27 cellular contexts compared by ENCODE assay signal in genomic region chr21:34054259-34054658, GRCh38. TPM values are rescaled to one million over a fixed set of nuclear protein-coding genes. Genes with fewer than 3 reads are reported as not detected.
DNase-seq lines count a peak whose midpoint lies in the region; ATAC-seq and TF ChIP-seq lines count a peak whose summit lies in the region.
"Had no signal": no experiment of that assay in that cellular context is flagged by ENCODE, and none has a peak within 500 bp of the region (broad histone marks: within the 10 kb centered on the region; RNA-seq: fewer than 3 reads in every experiment).

No MANE protein-coding gene starts in this region.

- TF ChIP-seq CTCF in mucosa of descending colon (IDR thresholded peaks at IDR 0.05) = no peak

- H3K36me3 ChIP-seq in mucosa of descending colon (ENCODE audit: low read depth) = peaks cover 2% of the 10 kb centered on the region
- H3K36me3 ChIP-seq: neutrophil, uterus had no signal

- H3K4me3 ChIP-seq in mucosa of descending colon = no peak overlapping the region
- H3K4me3 ChIP-seq: K562, SK-N-MC, testis, uterus had no signal

- intact Hi-C loops in mucosa of descending colon (cut with DNase I, micrococcal nuclease) = no loop called here

- DNase-seq in COLO668 (lab: John Stamatoyannopoulos, UW; ENCODE audit: unreplicated experiment) (peak; percentile 61), NCI-H1417 (lab: John Stamatoyannopoulos, UW) (peak in 2 of 3 experiments; percentile 55 to 88), NCI-H69 (lab: John Stamatoyannopoulos, UW) (peak; percentile 88), mucosa of descending colon (peak in 1 of 3 donors; percentile 25), globus pallidus (ENCODE audit: low spot score) (no peak), NCI-H187 treated with DMSO at 0.1 percent for 48 hours (lab: John Stamatoyannopoulos, UW) (no peak)
- DNase-seq: activated CD4-positive, CD25-positive, alpha-beta regulatory T cell treated with anti-CD3 and anti-CD28 coated beads, Interleukin-2, amount 50 U/mL, for 72 hours; activated CD8-positive, alpha-beta T cell treated with anti-CD3 and anti-CD28 coated beads, Interleukin-2, amount 10 ng/mL, durations not matched to agents 7 days and 5 days; AML-193; anterior cingulate cortex; CD4-positive, alpha-beta T cell; DMS79; foreskin keratinocyte; GDM1; H9; mammary epithelial cell; NCI-H1105; OCI-M1; stimulated activated naive CD8-positive, alpha-beta T cell treated with anti-CD3 and anti-CD28 coated beads, Interleukin-15, Interleukin-2, amounts not matched to agents 100 U/mL and 50 U/mL, for 24 hours; testis; uterus had no signal

- H3K4me1 ChIP-seq in mucosa of descending colon (ENCODE audit: low read depth) = peaks cover 10% of the 10 kb centered on the region
- H3K4me1 ChIP-seq: foreskin keratinocyte, testis, uterus had no signal

- H3K9me3 ChIP-seq in mucosa of descending colon = no peaks in the 10 kb centered on the region
- H3K9me3 ChIP-seq: neutrophil, testis, uterus had no signal

- ATAC-seq in mucosa of descending colon = peak; percentile 85
- ATAC-seq in HG02973 (IDR thresholded peaks at IDR 0.05; ENCODE audit: unreplicated experiment) = no peak
- no peak for ATAC-seq in HG03095 (IDR thresholded peaks at IDR 0.05; ENCODE audit: unreplicated experiment)
- ATAC-seq: activated CD8-positive, alpha-beta T cell treated with anti-CD3 and anti-CD28 coated beads, Interleukin-2, amount 10 ng/mL, durations not matched to agents 7 days and 5 days; esophagus mucosa; foreskin keratinocyte; K562; stimulated activated naive CD8-positive, alpha-beta T cell treated with anti-CD3 and anti-CD28 coated beads, Interleukin-15, Interleukin-2, amounts not matched to agents 100 U/mL and 50 U/mL, for 24 hours had no signal

RNA-seq across cellular contexts. Expression of gene MRPS6, which starts 19.1 kb away (rescaled TPM):
- total RNA-seq in mucosa of descending colon = 100 to 1,000 TPM in 1 of 3 donors, 10 to 100 TPM in 2; 38.7 to 102 (median 42.6) TPM

RNA-seq across cellular contexts. Expression of gene SLC5A3, which starts 19.1 kb away (rescaled TPM):
- total RNA-seq in mucosa of descending colon = 10 to 100 TPM; 16.5 to 39.3 (median 19.9) TPM

Comparison
In these comparisons a context has a peak if more than half of its experiments do, and no peak if none do; other contexts are left out.
1. DNase-seq: peak in COLO668 (single experiment), NCI-H1417 (2 of 3) and NCI-H69 (single experiment); none in globus pallidus (single experiment) and NCI-H187 treated with DMSO at 0.1 percent for 48 hours (single experiment).